Comparison of ENCODE assay signal across 1 cellular context in the genomic region with DNA sequence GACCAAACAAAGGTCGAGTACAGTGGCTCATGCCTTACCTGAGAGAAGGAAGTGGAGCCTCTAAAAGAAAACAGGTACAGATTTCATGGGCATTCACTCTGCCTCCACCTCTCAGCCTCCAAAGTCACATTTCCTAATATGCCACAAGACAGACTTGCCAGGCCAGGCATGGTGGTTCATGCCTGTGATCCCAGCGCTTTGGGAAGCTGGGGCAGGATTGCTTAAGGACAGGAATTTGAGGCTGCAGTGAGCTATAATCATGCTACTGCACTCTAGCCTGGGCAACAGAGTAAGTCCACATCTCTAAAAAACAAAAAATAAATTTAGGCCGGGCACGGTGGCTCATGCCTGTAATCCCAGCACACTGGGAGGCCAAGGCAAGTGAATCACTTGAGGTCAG.
TF ChIP-seq lines count a peak whose summit lies in the region.

No MANE protein-coding gene starts in this region.

TF ChIP-seq in H1, 55 proteins besides CTCF, POLR2A, EP300 and RAD21:
- TF ChIP-seq CBX8 (IDR thresholded peaks at IDR 0.05; ENCODE audit: borderline replicate concordance, low read depth, low read length), result no peak
- no peak for TF ChIP-seq EZH2 (IDR thresholded peaks at IDR 0.05; ENCODE audit: low read depth, low read length, severe bottlenecking)
- TF ChIP-seq CEBPB (IDR thresholded peaks at IDR 0.05; ENCODE audit: low read depth, low read length), result no peak
- TF ChIP-seq BCL11A (IDR thresholded peaks at IDR 0.05; ENCODE audit: low read depth in 2 of 2, low read length in 2 of 2), result no peak
- TF ChIP-seq SUZ12 (IDR thresholded peaks at IDR 0.05; ENCODE audit: low read length), result no peak
- TF ChIP-seq TBP (IDR thresholded peaks at IDR 0.05; ENCODE audit: low read depth, low read length), result no peak
